ENCODE assay signal across 8 cellular contexts in genomic region chr10:112952282-112952991, GRCh38. TPM values are rescaled to one million over a fixed set of nuclear protein-coding genes. Genes with fewer than 3 reads are reported as not detected.
A peak's percentile ranks its signal among the peaks of the same experiment; 100 is the strongest.
DNase-seq lines count a peak whose midpoint lies in the region; ATAC-seq and TF ChIP-seq lines count a peak whose summit lies in the region.

No MANE protein-coding gene starts in this region.

- peak overlapping the region; percentile 94 to 99 (median 98) for H3K4me3 Mint-ChIP-seq in nephron

- H3K9me3 Mint-ChIP-seq in nephron: no peaks in the 10 kb centered on the region

- no peak for TF ChIP-seq CTCF in nephron (IDR thresholded peaks at IDR 0.05; ENCODE audit: unreplicated experiment in 3 of 3)
- no peak for TF ChIP-seq CTCF in GM10266 (IDR thresholded peaks at IDR 0.05; ENCODE audit: control insufficient read depth, insufficient read depth, low read depth, missing control alignments)

- H3K27ac Mint-ChIP-seq in nephron: peak overlapping the region; percentile 99 to 100 (median 99)

- peak; percentile 50 for DNase-seq in EL
- peak; percentile 28 for DNase-seq in SK-N-DZ (ENCODE audit: low spot score)
- no peak for DNase-seq in GM10266 (ENCODE audit: extremely low spot score)
- no peak for DNase-seq in NCI-H146 treated with DMSO at 0.1 percent for 48 hours (lab: John Stamatoyannopoulos, UW; ENCODE audit: unreplicated experiment)
- no peak for DNase-seq in NCI-H2029 treated with DMSO at 0.1 percent for 48 hours (lab: John Stamatoyannopoulos, UW)

- H3K36me3 Mint-ChIP-seq in nephron (ENCODE audit: low read depth): peaks cover 4% of the 10 kb centered on the region

- H3K27me3 Mint-ChIP-seq in nephron (ENCODE audit: low read depth): no peaks in the 10 kb centered on the region

- ATAC-seq in esophagus mucosa (peak; percentile 36), HG03378 (IDR thresholded peaks at IDR 0.05; ENCODE audit: unreplicated experiment) (no peak)

- H3K4me1 Mint-ChIP-seq in nephron: peaks cover 56% of the 10 kb centered on the region

RNA-seq across cellular contexts. Expression of gene TCF7L2, which starts 2.4 kb away (rescaled TPM):
- polyA plus RNA-seq in SK-N-DZ (2014; cell fraction: cytosol; rRNA removed): 1.2 and 1.3 TPM in 2 replicates
- 1.6 and 5.0 TPM in 2 replicates for polyA plus RNA-seq in SK-N-DZ (2014; cell fraction: nucleus; rRNA removed)
- 10.8 TPM for total RNA-seq in esophagus mucosa

Comparison
In these comparisons a context has a peak if more than half of its experiments do, and no peak if none do; other contexts are left out.
1. DNase-seq: peak in EL (single experiment) and SK-N-DZ (single experiment); none in GM10266 (single experiment), NCI-H146 treated with DMSO at 0.1 percent for 48 hours (single experiment) and NCI-H2029 treated with DMSO at 0.1 percent for 48 hours (single experiment).